9 cellular contexts compared by ENCODE assay signal in the genomic region with DNA sequence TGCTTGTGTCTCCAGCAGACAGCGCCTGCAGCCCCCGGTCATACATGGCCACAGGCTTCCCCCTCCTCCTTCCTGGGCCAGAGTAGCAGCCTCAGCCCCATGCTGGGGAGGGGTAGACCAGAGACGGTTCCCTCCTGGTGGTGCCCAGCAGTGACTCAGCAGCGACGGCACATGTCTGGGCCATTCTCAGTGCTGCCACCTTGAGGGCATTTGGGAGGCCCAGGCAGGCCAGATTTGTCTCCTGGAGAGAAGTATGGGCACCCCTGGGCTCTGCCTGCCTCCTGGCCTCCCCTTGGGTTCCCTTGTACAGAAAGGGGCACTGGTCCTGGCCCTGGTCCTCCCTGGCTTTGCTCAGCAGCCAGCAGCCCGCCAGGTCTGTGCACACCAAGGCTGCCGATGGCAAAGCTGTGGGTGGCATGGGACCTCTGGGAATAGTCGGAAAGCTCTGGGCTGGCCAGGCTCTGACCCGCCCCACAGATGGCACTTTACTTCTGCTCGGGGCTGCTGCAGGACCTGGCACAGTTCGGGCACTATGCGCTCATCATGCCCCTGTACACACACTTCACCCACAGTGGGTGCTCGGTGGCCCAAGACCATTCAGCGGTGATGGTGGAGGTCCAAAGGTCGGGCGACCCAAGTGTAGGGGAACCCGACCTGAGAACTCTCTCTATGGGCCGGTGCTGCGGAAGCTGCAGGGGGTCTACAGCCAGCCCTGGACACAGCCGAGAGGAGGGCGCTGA. TPM values are rescaled to one million over a fixed set of nuclear protein-coding genes. Genes with fewer than 3 reads are reported as not detected.
DNase-seq lines count a peak whose midpoint lies in the region; ATAC-seq and TF ChIP-seq lines count a peak whose summit lies in the region.
"Had no signal": no experiment of that assay in that cellular context is flagged by ENCODE, and none has a peak within 500 bp of the region (broad histone marks: within the 10 kb centered on the region; RNA-seq: fewer than 3 reads in every experiment).

No MANE protein-coding gene starts in this region.

- ATAC-seq in HG03175 (IDR thresholded peaks at IDR 0.05; ENCODE audit: unreplicated experiment) (peak; percentile 34), SK-N-SH treated with all-trans-retinoic acid at 6 μM for 48 hours (peak; percentile 61), GM19452 (IDR thresholded peaks at IDR 0.05; ENCODE audit: unreplicated experiment) (no peak)
- ATAC-seq in activated naive CD8-positive, alpha-beta T cell treated with anti-CD3 and anti-CD28 coated beads, Interleukin-2, amount 10 ng/mL, durations not matched to agents 7 days and 5 days (ENCODE audit: low read depth) = peak; percentile 45

- H3K27me3 Mint-ChIP-seq in activated naive CD8-positive, alpha-beta T cell treated with anti-CD3 and anti-CD28 coated beads, Interleukin-2, amount 10 ng/mL, durations not matched to agents 7 days and 5 days = peaks cover 2% of the 10 kb centered on the region

- H3K4me1 Mint-ChIP-seq in activated naive CD8-positive, alpha-beta T cell treated with anti-CD3 and anti-CD28 coated beads, Interleukin-2, amount 10 ng/mL, durations not matched to agents 7 days and 5 days = peaks cover 8% of the 10 kb centered on the region

- no peak overlapping the region for H3K27ac Mint-ChIP-seq in activated naive CD8-positive, alpha-beta T cell treated with anti-CD3 and anti-CD28 coated beads, Interleukin-2, amount 10 ng/mL, durations not matched to agents 7 days and 5 days

- H3K9me3 Mint-ChIP-seq in activated naive CD8-positive, alpha-beta T cell treated with anti-CD3 and anti-CD28 coated beads, Interleukin-2, amount 10 ng/mL, durations not matched to agents 7 days and 5 days = no peaks in the 10 kb centered on the region

- DNase-seq in COLO668 (lab: John Stamatoyannopoulos, UW; ENCODE audit: unreplicated experiment) (peak; percentile 47), islet precursor cell (peak; percentile 90), T1000 (lab: John Stamatoyannopoulos, UW) (no peak)
- DNase-seq in activated naive CD8-positive, alpha-beta T cell treated with anti-CD3 and anti-CD28 coated beads, Interleukin-2, amount 10 ng/mL, durations not matched to agents 7 days and 5 days = peak; percentile 67
- DNase-seq in stimulated activated CD8-positive, alpha-beta memory T cell treated with anti-CD3 and anti-CD28 coated beads, Interleukin-12 subunit alpha, Interleukin-12 subunit beta, amount 100 ng/mL, for 24 hours (ENCODE audit: extremely low read depth) = peak; percentile 20

- no peak overlapping the region for H3K4me3 Mint-ChIP-seq in activated naive CD8-positive, alpha-beta T cell treated with anti-CD3 and anti-CD28 coated beads, Interleukin-2, amount 10 ng/mL, durations not matched to agents 7 days and 5 days

- H3K36me3 Mint-ChIP-seq in activated naive CD8-positive, alpha-beta T cell treated with anti-CD3 and anti-CD28 coated beads, Interleukin-2, amount 10 ng/mL, durations not matched to agents 7 days and 5 days = no peaks in the 10 kb centered on the region

- POLR2A ChIA-PET in activated naive CD8-positive, alpha-beta T cell treated with anti-CD3 and anti-CD28 coated beads, Interleukin-2, amount 10 ng/mL, durations not matched to agents 7 days and 5 days (lab: Charles Lee) = interaction anchor here (0.6 kb wide), 1 partner anchor 201 kb away, joined by 3 read pairs; no protein-coding TSS in a partner anchor

TF ChIP-seq in SK-N-SH treated with all-trans-retinoic acid at 6 μM for 48 hours, 23 proteins besides CTCF, POLR2A, EP300 and RAD21:
- no peak for TF ChIP-seq GLIS3 (CRISPR knock-in tag; IDR thresholded peaks at IDR 0.05)
- TF ChIP-seq ESRRG (CRISPR knock-in tag; IDR thresholded peaks at IDR 0.05) = no peak
- TF ChIP-seq OSR1 (CRISPR knock-in tag; IDR thresholded peaks at IDR 0.05) = no peak
- no peak for TF ChIP-seq ZNF565 (CRISPR knock-in tag; conservative IDR thresholded peaks at IDR 0.05; ENCODE audit: low read depth)
- TF ChIP-seq ISL1 (CRISPR knock-in tag; IDR thresholded peaks at IDR 0.05) = no peak
- no peak for TF ChIP-seq ZNF8 (CRISPR knock-in tag; IDR thresholded peaks at IDR 0.05)
- TF ChIP-seq, protein P1, sequence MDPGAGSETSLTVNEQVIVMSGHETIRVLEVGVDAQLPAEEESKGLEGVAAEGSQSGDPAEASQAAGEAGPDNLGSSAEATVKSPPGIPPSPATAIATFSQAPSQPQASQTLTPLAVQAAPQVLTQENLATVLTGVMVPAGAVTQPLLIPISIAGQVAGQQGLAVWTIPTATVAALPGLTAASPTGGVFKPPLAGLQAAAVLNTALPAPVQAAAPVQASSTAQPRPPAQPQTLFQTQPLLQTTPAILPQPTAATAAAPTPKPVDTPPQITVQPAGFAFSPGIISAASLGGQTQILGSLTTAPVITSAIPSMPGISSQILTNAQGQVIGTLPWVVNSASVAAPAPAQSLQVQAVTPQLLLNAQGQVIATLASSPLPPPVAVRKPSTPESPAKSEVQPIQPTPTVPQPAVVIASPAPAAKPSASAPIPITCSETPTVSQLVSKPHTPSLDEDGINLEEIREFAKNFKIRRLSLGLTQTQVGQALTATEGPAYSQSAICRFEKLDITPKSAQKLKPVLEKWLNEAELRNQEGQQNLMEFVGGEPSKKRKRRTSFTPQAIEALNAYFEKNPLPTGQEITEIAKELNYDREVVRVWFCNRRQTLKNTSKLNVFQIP (CRISPR knock-in tag; IDR thresholded peaks at IDR 0.05; ENCODE audit: borderline replicate concordance, low read depth) = no peak
- TF ChIP-seq, protein P2, sequence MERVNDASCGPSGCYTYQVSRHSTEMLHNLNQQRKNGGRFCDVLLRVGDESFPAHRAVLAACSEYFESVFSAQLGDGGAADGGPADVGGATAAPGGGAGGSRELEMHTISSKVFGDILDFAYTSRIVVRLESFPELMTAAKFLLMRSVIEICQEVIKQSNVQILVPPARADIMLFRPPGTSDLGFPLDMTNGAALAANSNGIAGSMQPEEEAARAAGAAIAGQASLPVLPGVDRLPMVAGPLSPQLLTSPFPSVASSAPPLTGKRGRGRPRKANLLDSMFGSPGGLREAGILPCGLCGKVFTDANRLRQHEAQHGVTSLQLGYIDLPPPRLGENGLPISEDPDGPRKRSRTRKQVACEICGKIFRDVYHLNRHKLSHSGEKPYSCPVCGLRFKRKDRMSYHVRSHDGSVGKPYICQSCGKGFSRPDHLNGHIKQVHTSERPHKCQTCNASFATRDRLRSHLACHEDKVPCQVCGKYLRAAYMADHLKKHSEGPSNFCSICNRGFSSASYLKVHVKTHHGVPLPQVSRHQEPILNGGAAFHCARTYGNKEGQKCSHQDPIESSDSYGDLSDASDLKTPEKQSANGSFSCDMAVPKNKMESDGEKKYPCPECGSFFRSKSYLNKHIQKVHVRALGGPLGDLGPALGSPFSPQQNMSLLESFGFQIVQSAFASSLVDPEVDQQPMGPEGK (CRISPR knock-in tag; IDR thresholded peaks at IDR 0.05; ENCODE audit: borderline replicate concordance) = no peak

RNA-seq across cellular contexts. Expression of gene ALPI, which starts 11.4 kb away (rescaled TPM):
- not detected for total RNA-seq in activated naive CD8-positive, alpha-beta T cell treated with anti-CD3 and anti-CD28 coated beads, Interleukin-2, amount 10 ng/mL, durations not matched to agents 7 days and 5 days
- total RNA-seq: T-helper 1 cell treated with Interleukin-12 subunit alpha and Interleukin-12 subunit beta and Interleukin-4 antibody, amounts not matched to agents 30 ng/mL and 1 ng/mL, for 36 hours had no signal

RNA-seq across cellular contexts. Expression of gene ALPG, which starts 37.9 kb away (rescaled TPM):
- not detected for total RNA-seq in activated naive CD8-positive, alpha-beta T cell treated with anti-CD3 and anti-CD28 coated beads, Interleukin-2, amount 10 ng/mL, durations not matched to agents 7 days and 5 days
- total RNA-seq: T-helper 1 cell treated with Interleukin-12 subunit alpha and Interleukin-12 subunit beta and Interleukin-4 antibody, amounts not matched to agents 30 ng/mL and 1 ng/mL, for 36 hours had no signal

RNA-seq across cellular contexts. Expression of gene ECEL1, which starts 43.1 kb away (rescaled TPM):
- not detected for total RNA-seq in activated naive CD8-positive, alpha-beta T cell treated with anti-CD3 and anti-CD28 coated beads, Interleukin-2, amount 10 ng/mL, durations not matched to agents 7 days and 5 days
- total RNA-seq: T-helper 1 cell treated with Interleukin-12 subunit alpha and Interleukin-12 subunit beta and Interleukin-4 antibody, amounts not matched to agents 30 ng/mL and 1 ng/mL, for 36 hours had no signal
